4 cellular contexts compared by ENCODE assay signal in the genomic region with DNA sequence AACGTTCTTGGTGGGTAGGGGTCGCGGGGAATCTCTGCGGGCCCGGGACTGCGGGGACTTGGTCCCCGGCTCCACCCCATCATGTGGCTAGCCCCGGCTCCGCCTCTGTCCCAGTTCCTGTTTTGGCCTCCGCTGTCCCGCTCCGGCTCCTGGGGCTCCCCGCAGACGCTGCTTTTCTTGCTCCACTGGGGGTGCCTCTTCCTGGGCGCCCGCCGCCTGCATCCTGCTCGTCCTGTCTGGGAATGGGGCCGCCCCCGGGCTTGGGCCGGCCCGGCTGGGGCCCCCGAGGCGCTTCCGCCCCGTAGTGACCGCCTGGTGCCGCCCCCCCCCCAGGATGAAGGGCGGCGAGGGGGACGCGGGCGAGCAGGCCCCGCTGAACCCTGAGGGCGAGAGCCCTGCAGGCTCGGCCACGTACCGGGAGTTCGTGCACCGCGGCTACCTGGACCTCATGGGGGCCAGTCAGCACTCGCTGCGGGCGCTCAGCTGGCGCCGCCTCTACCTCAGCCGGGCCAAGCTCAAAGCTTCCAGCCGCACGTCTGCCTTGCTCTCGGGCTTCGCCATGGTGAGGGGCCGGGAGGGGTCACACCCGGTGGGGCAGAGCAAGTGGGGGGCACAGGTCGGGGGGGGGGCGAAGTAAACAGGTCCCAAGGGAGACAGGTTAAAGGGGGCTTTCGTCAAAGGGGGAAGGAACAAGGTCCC.
TF ChIP-seq lines count a peak whose summit lies in the region.

A gene (plus strand): TSS at position 113 of the 699 bp plus-strand sequence. CDS start 222 bp downstream, at position 335.

TF ChIP-seq in GM12891, 5 proteins besides CTCF, POLR2A, EP300 and RAD21:
- TF ChIP-seq POU2F2 (IDR thresholded peaks at IDR 0.05; ENCODE audit: low read depth, low read length) (peak; percentile 51; the same call in 1 of the 2 replicates), SPI1 (IDR thresholded peaks at IDR 0.05; ENCODE audit: low read depth, low read length) (peak; percentile 98), TAF1 (IDR thresholded peaks at IDR 0.05; ENCODE audit: low read depth, low read length) (peak; percentile 56; the same call in 1 of the 2 replicates), POLR2AphosphoS5 (IDR thresholded peaks at IDR 0.05; ENCODE audit: low read depth, low read length) (peak; percentile 70), PAX5 (IDR thresholded peaks at IDR 0.05; ENCODE audit: insufficient read depth, low read length, severe bottlenecking) (no peak)
TF ChIP-seq in GM12891: peak in this region for 4.

TF ChIP-seq in GM23338, 12 proteins besides CTCF, POLR2A, EP300 and RAD21:
- TF ChIP-seq, protein P1, sequence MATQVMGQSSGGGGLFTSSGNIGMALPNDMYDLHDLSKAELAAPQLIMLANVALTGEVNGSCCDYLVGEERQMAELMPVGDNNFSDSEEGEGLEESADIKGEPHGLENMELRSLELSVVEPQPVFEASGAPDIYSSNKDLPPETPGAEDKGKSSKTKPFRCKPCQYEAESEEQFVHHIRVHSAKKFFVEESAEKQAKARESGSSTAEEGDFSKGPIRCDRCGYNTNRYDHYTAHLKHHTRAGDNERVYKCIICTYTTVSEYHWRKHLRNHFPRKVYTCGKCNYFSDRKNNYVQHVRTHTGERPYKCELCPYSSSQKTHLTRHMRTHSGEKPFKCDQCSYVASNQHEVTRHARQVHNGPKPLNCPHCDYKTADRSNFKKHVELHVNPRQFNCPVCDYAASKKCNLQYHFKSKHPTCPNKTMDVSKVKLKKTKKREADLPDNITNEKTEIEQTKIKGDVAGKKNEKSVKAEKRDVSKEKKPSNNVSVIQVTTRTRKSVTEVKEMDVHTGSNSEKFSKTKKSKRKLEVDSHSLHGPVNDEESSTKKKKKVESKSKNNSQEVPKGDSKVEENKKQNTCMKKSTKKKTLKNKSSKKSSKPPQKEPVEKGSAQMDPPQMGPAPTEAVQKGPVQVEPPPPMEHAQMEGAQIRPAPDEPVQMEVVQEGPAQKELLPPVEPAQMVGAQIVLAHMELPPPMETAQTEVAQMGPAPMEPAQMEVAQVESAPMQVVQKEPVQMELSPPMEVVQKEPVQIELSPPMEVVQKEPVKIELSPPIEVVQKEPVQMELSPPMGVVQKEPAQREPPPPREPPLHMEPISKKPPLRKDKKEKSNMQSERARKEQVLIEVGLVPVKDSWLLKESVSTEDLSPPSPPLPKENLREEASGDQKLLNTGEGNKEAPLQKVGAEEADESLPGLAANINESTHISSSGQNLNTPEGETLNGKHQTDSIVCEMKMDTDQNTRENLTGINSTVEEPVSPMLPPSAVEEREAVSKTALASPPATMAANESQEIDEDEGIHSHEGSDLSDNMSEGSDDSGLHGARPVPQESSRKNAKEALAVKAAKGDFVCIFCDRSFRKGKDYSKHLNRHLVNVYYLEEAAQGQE (IDR thresholded peaks at IDR 0.05; ENCODE audit: unreplicated experiment) = no peak
- no peak for TF ChIP-seq EZH2phosphoT487 (IDR thresholded peaks at IDR 0.05; ENCODE audit: unreplicated experiment)
- no peak for TF ChIP-seq EZH2 (IDR thresholded peaks at IDR 0.05; ENCODE audit: low read depth, unreplicated experiment)
- no peak for TF ChIP-seq ZNF114 (CRISPR knock-in tag; IDR thresholded peaks at IDR 0.05)
- TF ChIP-seq POLR2AphosphoS5 (IDR thresholded peaks at IDR 0.05; ENCODE audit: low read depth) = peak; percentile 57
- no peak for TF ChIP-seq CREB1 (CRISPR knock-in tag; IDR thresholded peaks at IDR 0.05; ENCODE audit: low read depth)
- TF ChIP-seq, protein P2, sequence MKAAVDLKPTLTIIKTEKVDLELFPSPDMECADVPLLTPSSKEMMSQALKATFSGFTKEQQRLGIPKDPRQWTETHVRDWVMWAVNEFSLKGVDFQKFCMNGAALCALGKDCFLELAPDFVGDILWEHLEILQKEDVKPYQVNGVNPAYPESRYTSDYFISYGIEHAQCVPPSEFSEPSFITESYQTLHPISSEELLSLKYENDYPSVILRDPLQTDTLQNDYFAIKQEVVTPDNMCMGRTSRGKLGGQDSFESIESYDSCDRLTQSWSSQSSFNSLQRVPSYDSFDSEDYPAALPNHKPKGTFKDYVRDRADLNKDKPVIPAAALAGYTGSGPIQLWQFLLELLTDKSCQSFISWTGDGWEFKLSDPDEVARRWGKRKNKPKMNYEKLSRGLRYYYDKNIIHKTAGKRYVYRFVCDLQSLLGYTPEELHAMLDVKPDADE (IDR thresholded peaks at IDR 0.05) = no peak

TF ChIP-seq in WTC11, 78 proteins besides CTCF, POLR2A, EP300 and RAD21 (continues in another document):
- TF ChIP-seq ZNF138 (CRISPR knock-in tag; conservative IDR thresholded peaks at IDR 0.05) (no peak), MXD4 (CRISPR knock-in tag; IDR thresholded peaks at IDR 0.05; ENCODE audit: borderline replicate concordance) (no peak), SMAD4 (CRISPR knock-in tag; IDR thresholded peaks at IDR 0.05) (no peak), NFYB (CRISPR knock-in tag; conservative IDR thresholded peaks at IDR 0.05; ENCODE audit: low read depth) (no peak), FOXJ3 (CRISPR knock-in tag; IDR thresholded peaks at IDR 0.05; ENCODE audit: borderline replicate concordance) (no peak), JUN (CRISPR knock-in tag; IDR thresholded peaks at IDR 0.05) (peak; percentile 22; the same call in 1 of the 2 replicates)
- TF ChIP-seq, protein P3, sequence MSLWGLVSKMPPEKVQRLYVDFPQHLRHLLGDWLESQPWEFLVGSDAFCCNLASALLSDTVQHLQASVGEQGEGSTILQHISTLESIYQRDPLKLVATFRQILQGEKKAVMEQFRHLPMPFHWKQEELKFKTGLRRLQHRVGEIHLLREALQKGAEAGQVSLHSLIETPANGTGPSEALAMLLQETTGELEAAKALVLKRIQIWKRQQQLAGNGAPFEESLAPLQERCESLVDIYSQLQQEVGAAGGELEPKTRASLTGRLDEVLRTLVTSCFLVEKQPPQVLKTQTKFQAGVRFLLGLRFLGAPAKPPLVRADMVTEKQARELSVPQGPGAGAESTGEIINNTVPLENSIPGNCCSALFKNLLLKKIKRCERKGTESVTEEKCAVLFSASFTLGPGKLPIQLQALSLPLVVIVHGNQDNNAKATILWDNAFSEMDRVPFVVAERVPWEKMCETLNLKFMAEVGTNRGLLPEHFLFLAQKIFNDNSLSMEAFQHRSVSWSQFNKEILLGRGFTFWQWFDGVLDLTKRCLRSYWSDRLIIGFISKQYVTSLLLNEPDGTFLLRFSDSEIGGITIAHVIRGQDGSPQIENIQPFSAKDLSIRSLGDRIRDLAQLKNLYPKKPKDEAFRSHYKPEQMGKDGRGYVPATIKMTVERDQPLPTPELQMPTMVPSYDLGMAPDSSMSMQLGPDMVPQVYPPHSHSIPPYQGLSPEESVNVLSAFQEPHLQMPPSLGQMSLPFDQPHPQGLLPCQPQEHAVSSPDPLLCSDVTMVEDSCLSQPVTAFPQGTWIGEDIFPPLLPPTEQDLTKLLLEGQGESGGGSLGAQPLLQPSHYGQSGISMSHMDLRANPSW (CRISPR knock-in tag; conservative IDR thresholded peaks at IDR 0.05; ENCODE audit: low read depth) = 0 out of 2 replicates have a peak, but pooled peaks have one; percentile 58
- TF ChIP-seq, protein P4, sequence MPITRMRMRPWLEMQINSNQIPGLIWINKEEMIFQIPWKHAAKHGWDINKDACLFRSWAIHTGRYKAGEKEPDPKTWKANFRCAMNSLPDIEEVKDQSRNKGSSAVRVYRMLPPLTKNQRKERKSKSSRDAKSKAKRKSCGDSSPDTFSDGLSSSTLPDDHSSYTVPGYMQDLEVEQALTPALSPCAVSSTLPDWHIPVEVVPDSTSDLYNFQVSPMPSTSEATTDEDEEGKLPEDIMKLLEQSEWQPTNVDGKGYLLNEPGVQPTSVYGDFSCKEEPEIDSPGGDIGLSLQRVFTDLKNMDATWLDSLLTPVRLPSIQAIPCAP (CRISPR knock-in tag; IDR thresholded peaks at IDR 0.05) = no peak
- TF ChIP-seq, protein P5, sequence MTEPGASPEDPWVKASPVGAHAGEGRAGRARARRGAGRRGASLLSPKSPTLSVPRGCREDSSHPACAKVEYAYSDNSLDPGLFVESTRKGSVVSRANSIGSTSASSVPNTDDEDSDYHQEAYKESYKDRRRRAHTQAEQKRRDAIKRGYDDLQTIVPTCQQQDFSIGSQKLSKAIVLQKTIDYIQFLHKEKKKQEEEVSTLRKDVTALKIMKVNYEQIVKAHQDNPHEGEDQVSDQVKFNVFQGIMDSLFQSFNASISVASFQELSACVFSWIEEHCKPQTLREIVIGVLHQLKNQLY (CRISPR knock-in tag; IDR thresholded peaks at IDR 0.05) = no peak
- TF ChIP-seq, protein P6, sequence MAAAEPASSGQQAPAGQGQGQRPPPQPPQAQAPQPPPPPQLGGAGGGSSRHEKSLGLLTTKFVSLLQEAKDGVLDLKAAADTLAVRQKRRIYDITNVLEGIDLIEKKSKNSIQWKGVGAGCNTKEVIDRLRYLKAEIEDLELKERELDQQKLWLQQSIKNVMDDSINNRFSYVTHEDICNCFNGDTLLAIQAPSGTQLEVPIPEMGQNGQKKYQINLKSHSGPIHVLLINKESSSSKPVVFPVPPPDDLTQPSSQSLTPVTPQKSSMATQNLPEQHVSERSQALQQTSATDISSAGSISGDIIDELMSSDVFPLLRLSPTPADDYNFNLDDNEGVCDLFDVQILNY (CRISPR knock-in tag; IDR thresholded peaks at IDR 0.05) = no peak

TF ChIP-seq in H1, 55 proteins besides CTCF, POLR2A, EP300 and RAD21 (continues in another document):
- TF ChIP-seq, protein P7, sequence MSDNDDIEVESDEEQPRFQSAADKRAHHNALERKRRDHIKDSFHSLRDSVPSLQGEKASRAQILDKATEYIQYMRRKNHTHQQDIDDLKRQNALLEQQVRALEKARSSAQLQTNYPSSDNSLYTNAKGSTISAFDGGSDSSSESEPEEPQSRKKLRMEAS (IDR thresholded peaks at IDR 0.05) = no peak
- TF ChIP-seq TBP (IDR thresholded peaks at IDR 0.05; ENCODE audit: low read depth, low read length) (0 out of 2 replicates have a peak, but pooled peaks have one; percentile 16), BACH1 (IDR thresholded peaks at IDR 0.05; ENCODE audit: low read length) (no peak), TAF1 (IDR thresholded peaks at IDR 0.05; ENCODE audit: low read depth, low read length) (peak; percentile 52; the same call in 1 of the 2 replicates), BRCA1 (IDR thresholded peaks at IDR 0.05; ENCODE audit: low read depth, low read length) (no peak), CBX8 (IDR thresholded peaks at IDR 0.05; ENCODE audit: borderline replicate concordance, low read depth, low read length) (no peak), SIRT6 (IDR thresholded peaks at IDR 0.05; ENCODE audit: low read length) (no peak), PHF8 (conservative IDR thresholded peaks at IDR 0.05; ENCODE audit: low read depth, low read length) (0 out of 2 replicates have a peak, but pooled peaks have one; percentile 39), SP4 (IDR thresholded peaks at IDR 0.05; ENCODE audit: low read length) (no peak)
- TF ChIP-seq, protein P8, sequence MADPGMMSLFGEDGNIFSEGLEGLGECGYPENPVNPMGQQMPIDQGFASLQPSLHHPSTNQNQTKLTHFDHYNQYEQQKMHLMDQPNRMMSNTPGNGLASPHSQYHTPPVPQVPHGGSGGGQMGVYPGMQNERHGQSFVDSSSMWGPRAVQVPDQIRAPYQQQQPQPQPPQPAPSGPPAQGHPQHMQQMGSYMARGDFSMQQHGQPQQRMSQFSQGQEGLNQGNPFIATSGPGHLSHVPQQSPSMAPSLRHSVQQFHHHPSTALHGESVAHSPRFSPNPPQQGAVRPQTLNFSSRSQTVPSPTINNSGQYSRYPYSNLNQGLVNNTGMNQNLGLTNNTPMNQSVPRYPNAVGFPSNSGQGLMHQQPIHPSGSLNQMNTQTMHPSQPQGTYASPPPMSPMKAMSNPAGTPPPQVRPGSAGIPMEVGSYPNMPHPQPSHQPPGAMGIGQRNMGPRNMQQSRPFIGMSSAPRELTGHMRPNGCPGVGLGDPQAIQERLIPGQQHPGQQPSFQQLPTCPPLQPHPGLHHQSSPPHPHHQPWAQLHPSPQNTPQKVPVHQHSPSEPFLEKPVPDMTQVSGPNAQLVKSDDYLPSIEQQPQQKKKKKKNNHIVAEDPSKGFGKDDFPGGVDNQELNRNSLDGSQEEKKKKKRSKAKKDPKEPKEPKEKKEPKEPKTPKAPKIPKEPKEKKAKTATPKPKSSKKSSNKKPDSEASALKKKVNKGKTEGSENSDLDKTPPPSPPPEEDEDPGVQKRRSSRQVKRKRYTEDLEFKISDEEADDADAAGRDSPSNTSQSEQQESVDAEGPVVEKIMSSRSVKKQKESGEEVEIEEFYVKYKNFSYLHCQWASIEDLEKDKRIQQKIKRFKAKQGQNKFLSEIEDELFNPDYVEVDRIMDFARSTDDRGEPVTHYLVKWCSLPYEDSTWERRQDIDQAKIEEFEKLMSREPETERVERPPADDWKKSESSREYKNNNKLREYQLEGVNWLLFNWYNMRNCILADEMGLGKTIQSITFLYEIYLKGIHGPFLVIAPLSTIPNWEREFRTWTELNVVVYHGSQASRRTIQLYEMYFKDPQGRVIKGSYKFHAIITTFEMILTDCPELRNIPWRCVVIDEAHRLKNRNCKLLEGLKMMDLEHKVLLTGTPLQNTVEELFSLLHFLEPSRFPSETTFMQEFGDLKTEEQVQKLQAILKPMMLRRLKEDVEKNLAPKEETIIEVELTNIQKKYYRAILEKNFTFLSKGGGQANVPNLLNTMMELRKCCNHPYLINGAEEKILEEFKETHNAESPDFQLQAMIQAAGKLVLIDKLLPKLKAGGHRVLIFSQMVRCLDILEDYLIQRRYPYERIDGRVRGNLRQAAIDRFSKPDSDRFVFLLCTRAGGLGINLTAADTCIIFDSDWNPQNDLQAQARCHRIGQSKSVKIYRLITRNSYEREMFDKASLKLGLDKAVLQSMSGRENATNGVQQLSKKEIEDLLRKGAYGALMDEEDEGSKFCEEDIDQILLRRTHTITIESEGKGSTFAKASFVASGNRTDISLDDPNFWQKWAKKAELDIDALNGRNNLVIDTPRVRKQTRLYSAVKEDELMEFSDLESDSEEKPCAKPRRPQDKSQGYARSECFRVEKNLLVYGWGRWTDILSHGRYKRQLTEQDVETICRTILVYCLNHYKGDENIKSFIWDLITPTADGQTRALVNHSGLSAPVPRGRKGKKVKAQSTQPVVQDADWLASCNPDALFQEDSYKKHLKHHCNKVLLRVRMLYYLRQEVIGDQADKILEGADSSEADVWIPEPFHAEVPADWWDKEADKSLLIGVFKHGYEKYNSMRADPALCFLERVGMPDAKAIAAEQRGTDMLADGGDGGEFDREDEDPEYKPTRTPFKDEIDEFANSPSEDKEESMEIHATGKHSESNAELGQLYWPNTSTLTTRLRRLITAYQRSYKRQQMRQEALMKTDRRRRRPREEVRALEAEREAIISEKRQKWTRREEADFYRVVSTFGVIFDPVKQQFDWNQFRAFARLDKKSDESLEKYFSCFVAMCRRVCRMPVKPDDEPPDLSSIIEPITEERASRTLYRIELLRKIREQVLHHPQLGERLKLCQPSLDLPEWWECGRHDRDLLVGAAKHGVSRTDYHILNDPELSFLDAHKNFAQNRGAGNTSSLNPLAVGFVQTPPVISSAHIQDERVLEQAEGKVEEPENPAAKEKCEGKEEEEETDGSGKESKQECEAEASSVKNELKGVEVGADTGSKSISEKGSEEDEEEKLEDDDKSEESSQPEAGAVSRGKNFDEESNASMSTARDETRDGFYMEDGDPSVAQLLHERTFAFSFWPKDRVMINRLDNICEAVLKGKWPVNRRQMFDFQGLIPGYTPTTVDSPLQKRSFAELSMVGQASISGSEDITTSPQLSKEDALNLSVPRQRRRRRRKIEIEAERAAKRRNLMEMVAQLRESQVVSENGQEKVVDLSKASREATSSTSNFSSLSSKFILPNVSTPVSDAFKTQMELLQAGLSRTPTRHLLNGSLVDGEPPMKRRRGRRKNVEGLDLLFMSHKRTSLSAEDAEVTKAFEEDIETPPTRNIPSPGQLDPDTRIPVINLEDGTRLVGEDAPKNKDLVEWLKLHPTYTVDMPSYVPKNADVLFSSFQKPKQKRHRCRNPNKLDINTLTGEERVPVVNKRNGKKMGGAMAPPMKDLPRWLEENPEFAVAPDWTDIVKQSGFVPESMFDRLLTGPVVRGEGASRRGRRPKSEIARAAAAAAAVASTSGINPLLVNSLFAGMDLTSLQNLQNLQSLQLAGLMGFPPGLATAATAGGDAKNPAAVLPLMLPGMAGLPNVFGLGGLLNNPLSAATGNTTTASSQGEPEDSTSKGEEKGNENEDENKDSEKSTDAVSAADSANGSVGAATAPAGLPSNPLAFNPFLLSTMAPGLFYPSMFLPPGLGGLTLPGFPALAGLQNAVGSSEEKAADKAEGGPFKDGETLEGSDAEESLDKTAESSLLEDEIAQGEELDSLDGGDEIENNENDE (IDR thresholded peaks at IDR 0.05; ENCODE audit: insufficient replicate concordance, low read length) = no peak
